Comparison of ENCODE assay signal across 29 cellular contexts in the genomic region with DNA sequence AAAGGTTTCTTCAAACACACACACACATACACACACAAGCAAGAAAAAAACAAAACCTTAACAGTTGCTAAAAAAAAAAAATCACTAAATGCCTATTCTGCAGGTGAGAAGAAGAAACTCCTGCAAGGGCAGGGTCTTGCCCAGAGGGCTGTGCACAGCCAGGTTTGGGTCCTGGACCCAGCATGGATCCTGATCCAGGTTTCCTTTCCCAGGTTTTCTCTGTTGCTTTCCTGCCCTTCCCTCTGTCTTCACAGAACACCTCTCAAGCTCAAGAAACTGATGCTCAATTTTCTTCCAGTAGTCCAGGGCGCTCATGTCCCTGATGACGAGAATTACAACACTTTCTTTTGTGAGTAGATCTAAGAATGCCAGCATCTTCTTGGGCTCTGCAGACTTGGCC.
DNase-seq lines count a peak whose midpoint lies in the region; ATAC-seq and TF ChIP-seq lines count a peak whose summit lies in the region.
"Had no signal": no experiment of that assay in that cellular context is flagged by ENCODE, and none has a peak within 500 bp of the region (broad histone marks: within the 10 kb centered on the region; RNA-seq: fewer than 3 reads in every experiment).

No MANE protein-coding gene starts in this region.

- peaks cover 5 to 17% (median 5%) of the 10 kb centered on the region in 3 donors for H3K4me1 Mint-ChIP-seq in IgD-negative memory B cell
- H3K4me1 Mint-ChIP-seq in endodermal cell = peaks cover 9% of the 10 kb centered on the region
- H3K4me1 Mint-ChIP-seq: CD14-positive monocyte; CD8-positive, alpha-beta memory T cell; T-cell had no signal

- CTCF ChIA-PET in HEK293T (lab: Yijun Ruan, JAX) = interaction anchor here (1.1 kb wide), 1 partner anchor 25 kb away, joined by 3 read pairs; no protein-coding TSS in a partner anchor

- 35 to 80% methylated on average over 1 to 2 of the region's 2 CpGs for WGBS in endodermal cell (ENCODE audit: insufficient coverage in 1 of 2, insufficient read length in 1 of 2), 2 experiments

- peaks cover 91% of the 10 kb centered on the region for H3K27me3 ChIP-seq in endodermal cell (ENCODE audit: control insufficient read depth, insufficient read depth, low read length, poor library complexity, severe bottlenecking)
- H3K27me3 ChIP-seq: BE2C had no signal

- no peak overlapping the region for H3K27ac ChIP-seq in endodermal cell (ENCODE audit: low read depth, low read length)
- H3K27ac ChIP-seq: SJSA1 had no signal

- H3K36me3 ChIP-seq in endodermal cell (ENCODE audit: control insufficient read depth, insufficient read depth, low read length) = no peaks in the 10 kb centered on the region
- H3K36me3 ChIP-seq: SJSA1 had no signal

- H3K27me3 Mint-ChIP-seq in IgD-negative memory B cell = no peaks in the 10 kb centered on the region
- peaks cover 95% of the 10 kb centered on the region for H3K27me3 Mint-ChIP-seq in endodermal cell (ENCODE audit: insufficient read depth)

- H3K9me3 Mint-ChIP-seq in IgD-negative memory B cell = no peaks in the 10 kb centered on the region
- H3K9me3 Mint-ChIP-seq in endodermal cell = no peaks in the 10 kb centered on the region
- H3K9me3 Mint-ChIP-seq: CD14-positive monocyte; CD8-positive, alpha-beta memory T cell; T-cell had no signal

- no peak overlapping the region for H3K4me3 ChIP-seq in endodermal cell (ENCODE audit: low read length)
- H3K4me3 ChIP-seq: GM12878, SJSA1 had no signal

- H3K27ac Mint-ChIP-seq in IgD-negative memory B cell = peak overlapping the region in 2 of 3 donors; percentile 68 to 73
- H3K27ac Mint-ChIP-seq in endodermal cell = no peak overlapping the region
- H3K27ac Mint-ChIP-seq: CD8-positive, alpha-beta memory T cell; T-cell had no signal

- H3K9ac ChIP-seq in endodermal cell (ENCODE audit: extremely low read depth, low read length, poor library complexity, severe bottlenecking) = no peak overlapping the region

- POLR2A ChIA-PET in HEK293T (lab: Yijun Ruan, JAX) = no interaction called here

- H3K36me3 Mint-ChIP-seq in IgD-negative memory B cell = peaks cover 5% of the 10 kb centered on the region
- no peaks in the 10 kb centered on the region for H3K36me3 Mint-ChIP-seq in endodermal cell (ENCODE audit: low read depth)
- H3K36me3 Mint-ChIP-seq: CD14-positive monocyte; CD8-positive, alpha-beta memory T cell; T-cell had no signal

- DNase-seq in endodermal cell = peak; percentile 51
- peak; percentile 51 for DNase-seq in mesenteric fat pad (ENCODE audit: low spot score)
- DNase-seq in HEK293T (ENCODE audit: extremely low spot score) = no peak
- DNase-seq in NCI-H1694 treated with DMSO at 0.1 percent for 48 hours (lab: John Stamatoyannopoulos, UW) = no peak
- DNase-seq: BE2C; CD8-positive, alpha-beta memory T cell; DMS 273 treated with DMSO at 0.1 percent for 48 hours; DMS79; EL; GDM1; KBM-7; MV-4-11; NCI-H1105; NCI-H146; NCI-H2029 treated with DMSO at 0.1 percent for 48 hours; NCI-H2171; NCI-H226; NCI-H510A; NCI-H69; Right ventricle myocardium superior; RPMI8226; T-cell had no signal

- no peak for TF ChIP-seq CTCF in endodermal cell (conservative IDR thresholded peaks at IDR 0.05)

- H3K4me3 Mint-ChIP-seq in IgD-negative memory B cell = peak overlapping the region in 1 of 4 donors; percentile 38
- H3K4me3 Mint-ChIP-seq in endodermal cell = no peak overlapping the region
- H3K4me3 Mint-ChIP-seq: CD8-positive, alpha-beta memory T cell; T-cell had no signal

- peaks cover 4% of the 10 kb centered on the region for H3K4me1 ChIP-seq in endodermal cell (ENCODE audit: control insufficient read depth, insufficient read depth, low read length)
- H3K4me1 ChIP-seq: SJSA1 had no signal

- no peak for ATAC-seq in GM18858 (IDR thresholded peaks at IDR 0.05; ENCODE audit: unreplicated experiment)
- no peak for ATAC-seq in HG03139 (IDR thresholded peaks at IDR 0.05; ENCODE audit: unreplicated experiment)
- ATAC-seq: GM12878, HCT116, T-cell had no signal

- H3K9me3 ChIP-seq in endodermal cell (ENCODE audit: control insufficient read depth, low read length) = no peaks in the 10 kb centered on the region
- H3K9me3 ChIP-seq: BE2C, SJSA1 had no signal

TF ChIP-seq in HEK293T, 16 proteins besides CTCF, POLR2A, EP300 and RAD21:
- TF ChIP-seq SP1 (IDR thresholded peaks at IDR 0.05) (no peak), BHLHE40 (IDR thresholded peaks at IDR 0.05; ENCODE audit: borderline replicate concordance) (no peak), ELF4 (IDR thresholded peaks at IDR 0.05) (no peak), NFRKB (IDR thresholded peaks at IDR 0.05) (no peak), TARDBP (IDR thresholded peaks at IDR 0.05) (no peak), FOXK2 (IDR thresholded peaks at IDR 0.05) (no peak), HDGF (IDR thresholded peaks at IDR 0.05; ENCODE audit: borderline replicate concordance) (no peak), LEF1 (IDR thresholded peaks at IDR 0.05; ENCODE audit: borderline replicate concordance) (no peak), L3MBTL2 (conservative IDR thresholded peaks at IDR 0.05) (no peak), SUZ12 (IDR thresholded peaks at IDR 0.05) (no peak), ARNT (IDR thresholded peaks at IDR 0.05) (no peak), CTBP1 (IDR thresholded peaks at IDR 0.05; ENCODE audit: borderline replicate concordance) (no peak), FOXM1 (IDR thresholded peaks at IDR 0.05; ENCODE audit: borderline replicate concordance) (no peak)
- TF ChIP-seq, protein P1, sequence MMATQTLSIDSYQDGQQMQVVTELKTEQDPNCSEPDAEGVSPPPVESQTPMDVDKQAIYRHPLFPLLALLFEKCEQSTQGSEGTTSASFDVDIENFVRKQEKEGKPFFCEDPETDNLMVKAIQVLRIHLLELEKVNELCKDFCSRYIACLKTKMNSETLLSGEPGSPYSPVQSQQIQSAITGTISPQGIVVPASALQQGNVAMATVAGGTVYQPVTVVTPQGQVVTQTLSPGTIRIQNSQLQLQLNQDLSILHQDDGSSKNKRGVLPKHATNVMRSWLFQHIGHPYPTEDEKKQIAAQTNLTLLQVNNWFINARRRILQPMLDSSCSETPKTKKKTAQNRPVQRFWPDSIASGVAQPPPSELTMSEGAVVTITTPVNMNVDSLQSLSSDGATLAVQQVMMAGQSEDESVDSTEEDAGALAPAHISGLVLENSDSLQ (IDR thresholded peaks at IDR 0.05) = no peak

Comparison
In these comparisons a context has a peak if more than half of its experiments do, and no peak if none do; other contexts are left out.
1. DNase-seq: peak in endodermal cell (single experiment) and mesenteric fat pad (single experiment); none in HEK293T (single experiment) and NCI-H1694 treated with DMSO at 0.1 percent for 48 hours (single experiment).